In the genomic region with DNA sequence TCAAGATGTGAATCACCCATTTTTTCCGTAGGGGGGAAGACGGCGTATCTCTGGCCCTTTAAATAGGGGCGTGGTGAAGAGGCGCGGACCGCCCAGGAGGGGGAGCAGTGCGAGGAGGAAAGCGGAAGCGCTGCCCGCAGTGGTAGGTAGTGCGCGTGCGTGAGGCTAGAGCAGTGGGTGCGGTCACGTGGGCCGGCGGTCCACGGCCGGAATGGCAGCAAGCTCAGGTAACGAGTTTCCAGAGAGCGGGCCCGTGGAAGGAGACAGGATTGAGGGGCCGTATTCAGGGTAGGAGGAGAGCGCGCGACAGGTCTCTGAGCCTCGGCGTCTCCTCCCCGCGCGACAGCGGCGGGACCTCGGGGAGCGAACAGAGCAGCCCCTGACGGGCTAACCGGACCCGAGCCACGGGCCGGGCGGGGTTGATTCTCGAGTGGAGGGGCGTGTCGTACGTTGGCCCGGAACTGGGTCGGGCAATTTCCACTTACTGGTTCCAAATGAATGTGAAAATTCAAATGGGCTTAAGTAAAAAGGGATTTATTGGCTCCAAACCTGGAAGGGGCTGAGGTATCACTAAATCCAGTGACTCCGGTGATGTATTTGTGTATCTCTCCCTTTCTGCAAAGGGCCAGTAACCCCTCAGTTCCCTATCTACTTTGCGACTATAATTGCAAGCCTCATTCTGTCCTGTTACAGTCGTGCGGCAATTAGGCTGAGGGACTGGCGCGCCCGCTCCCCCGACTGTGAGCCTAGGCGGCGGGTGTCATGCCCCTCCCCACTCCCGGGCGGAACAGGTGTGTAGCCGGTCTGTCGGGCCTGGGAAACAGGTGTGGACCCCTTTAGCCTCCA, we compare ENCODE assay signal across 1 cellular context.
TF ChIP-seq lines count a peak whose summit lies in the region.

TSS of gene VPS8 (plus strand) at position 168 of the 846 bp plus-strand sequence. CDS start 12,467 bp downstream, outside the sequence.

TF ChIP-seq in HepG2, 621 proteins besides CTCF, POLR2A, EP300 and RAD21 (continued from another document and continues in another):
- TF ChIP-seq, protein P1, sequence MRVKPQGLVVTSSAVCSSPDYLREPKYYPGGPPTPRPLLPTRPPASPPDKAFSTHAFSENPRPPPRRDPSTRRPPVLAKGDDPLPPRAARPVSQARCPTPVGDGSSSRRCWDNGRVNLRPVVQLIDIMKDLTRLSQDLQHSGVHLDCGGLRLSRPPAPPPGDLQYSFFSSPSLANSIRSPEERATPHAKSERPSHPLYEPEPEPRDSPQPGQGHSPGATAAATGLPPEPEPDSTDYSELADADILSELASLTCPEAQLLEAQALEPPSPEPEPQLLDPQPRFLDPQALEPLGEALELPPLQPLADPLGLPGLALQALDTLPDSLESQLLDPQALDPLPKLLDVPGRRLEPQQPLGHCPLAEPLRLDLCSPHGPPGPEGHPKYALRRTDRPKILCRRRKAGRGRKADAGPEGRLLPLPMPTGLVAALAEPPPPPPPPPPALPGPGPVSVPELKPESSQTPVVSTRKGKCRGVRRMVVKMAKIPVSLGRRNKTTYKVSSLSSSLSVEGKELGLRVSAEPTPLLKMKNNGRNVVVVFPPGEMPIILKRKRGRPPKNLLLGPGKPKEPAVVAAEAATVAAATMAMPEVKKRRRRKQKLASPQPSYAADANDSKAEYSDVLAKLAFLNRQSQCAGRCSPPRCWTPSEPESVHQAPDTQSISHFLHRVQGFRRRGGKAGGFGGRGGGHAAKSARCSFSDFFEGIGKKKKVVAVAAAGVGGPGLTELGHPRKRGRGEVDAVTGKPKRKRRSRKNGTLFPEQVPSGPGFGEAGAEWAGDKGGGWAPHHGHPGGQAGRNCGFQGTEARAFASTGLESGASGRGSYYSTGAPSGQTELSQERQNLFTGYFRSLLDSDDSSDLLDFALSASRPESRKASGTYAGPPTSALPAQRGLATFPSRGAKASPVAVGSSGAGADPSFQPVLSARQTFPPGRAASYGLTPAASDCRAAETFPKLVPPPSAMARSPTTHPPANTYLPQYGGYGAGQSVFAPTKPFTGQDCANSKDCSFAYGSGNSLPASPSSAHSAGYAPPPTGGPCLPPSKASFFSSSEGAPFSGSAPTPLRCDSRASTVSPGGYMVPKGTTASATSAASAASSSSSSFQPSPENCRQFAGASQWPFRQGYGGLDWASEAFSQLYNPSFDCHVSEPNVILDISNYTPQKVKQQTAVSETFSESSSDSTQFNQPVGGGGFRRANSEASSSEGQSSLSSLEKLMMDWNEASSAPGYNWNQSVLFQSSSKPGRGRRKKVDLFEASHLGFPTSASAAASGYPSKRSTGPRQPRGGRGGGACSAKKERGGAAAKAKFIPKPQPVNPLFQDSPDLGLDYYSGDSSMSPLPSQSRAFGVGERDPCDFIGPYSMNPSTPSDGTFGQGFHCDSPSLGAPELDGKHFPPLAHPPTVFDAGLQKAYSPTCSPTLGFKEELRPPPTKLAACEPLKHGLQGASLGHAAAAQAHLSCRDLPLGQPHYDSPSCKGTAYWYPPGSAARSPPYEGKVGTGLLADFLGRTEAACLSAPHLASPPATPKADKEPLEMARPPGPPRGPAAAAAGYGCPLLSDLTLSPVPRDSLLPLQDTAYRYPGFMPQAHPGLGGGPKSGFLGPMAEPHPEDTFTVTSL (CRISPR knock-in tag; IDR thresholded peaks at IDR 0.05; ENCODE audit: borderline replicate concordance): no peak
- TF ChIP-seq TMF1 (CRISPR knock-in tag; IDR thresholded peaks at IDR 0.05; ENCODE audit: low read depth): 0 out of 2 replicates have a peak, but pooled peaks have one; percentile 33
- TF ChIP-seq ZNF574 (CRISPR knock-in tag; IDR thresholded peaks at IDR 0.05): peak; percentile 57; the same call in 1 of the 2 replicates
- TF ChIP-seq, protein P2, sequence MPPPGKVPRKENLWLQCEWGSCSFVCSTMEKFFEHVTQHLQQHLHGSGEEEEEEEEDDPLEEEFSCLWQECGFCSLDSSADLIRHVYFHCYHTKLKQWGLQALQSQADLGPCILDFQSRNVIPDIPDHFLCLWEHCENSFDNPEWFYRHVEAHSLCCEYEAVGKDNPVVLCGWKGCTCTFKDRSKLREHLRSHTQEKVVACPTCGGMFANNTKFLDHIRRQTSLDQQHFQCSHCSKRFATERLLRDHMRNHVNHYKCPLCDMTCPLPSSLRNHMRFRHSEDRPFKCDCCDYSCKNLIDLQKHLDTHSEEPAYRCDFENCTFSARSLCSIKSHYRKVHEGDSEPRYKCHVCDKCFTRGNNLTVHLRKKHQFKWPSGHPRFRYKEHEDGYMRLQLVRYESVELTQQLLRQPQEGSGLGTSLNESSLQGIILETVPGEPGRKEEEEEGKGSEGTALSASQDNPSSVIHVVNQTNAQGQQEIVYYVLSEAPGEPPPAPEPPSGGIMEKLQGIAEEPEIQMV (CRISPR knock-in tag; IDR thresholded peaks at IDR 0.05; ENCODE audit: low read depth): peak; percentile 86; the same call in 1 of the 2 replicates
- TF ChIP-seq ZNF510 (CRISPR knock-in tag; IDR thresholded peaks at IDR 0.05; ENCODE audit: low read depth): peak; percentile 84; the same call in 1 of the 2 replicates
- 0 out of 2 replicates have a peak, but pooled peaks have one; percentile 15 for TF ChIP-seq MIER3 (CRISPR knock-in tag; IDR thresholded peaks at IDR 0.05; ENCODE audit: borderline replicate concordance)
- TF ChIP-seq ZNF33B (CRISPR knock-in tag; IDR thresholded peaks at IDR 0.05): peak; percentile 51; the same call in 1 of the 2 replicates
- TF ChIP-seq XRCC5 (optimal IDR thresholded peaks at IDR 0.05; ENCODE audit: low read length): peak; percentile 53
- TF ChIP-seq ZNF430 (CRISPR knock-in tag; IDR thresholded peaks at IDR 0.05): peak; percentile 77; the same call in 1 of the 2 replicates
- peak; percentile 78 for TF ChIP-seq SALL1 (CRISPR knock-in tag; IDR thresholded peaks at IDR 0.05)
- TF ChIP-seq ATF7-NPFF (CRISPR knock-in tag; IDR thresholded peaks at IDR 0.05; ENCODE audit: low read depth): peak; percentile 59; the same call in 1 of the 2 replicates
- TF ChIP-seq ZSCAN9 (CRISPR knock-in tag; IDR thresholded peaks at IDR 0.05; ENCODE audit: borderline replicate concordance): 0 out of 2 replicates have a peak, but pooled peaks have one; percentile 45
- TF ChIP-seq, protein P3, sequence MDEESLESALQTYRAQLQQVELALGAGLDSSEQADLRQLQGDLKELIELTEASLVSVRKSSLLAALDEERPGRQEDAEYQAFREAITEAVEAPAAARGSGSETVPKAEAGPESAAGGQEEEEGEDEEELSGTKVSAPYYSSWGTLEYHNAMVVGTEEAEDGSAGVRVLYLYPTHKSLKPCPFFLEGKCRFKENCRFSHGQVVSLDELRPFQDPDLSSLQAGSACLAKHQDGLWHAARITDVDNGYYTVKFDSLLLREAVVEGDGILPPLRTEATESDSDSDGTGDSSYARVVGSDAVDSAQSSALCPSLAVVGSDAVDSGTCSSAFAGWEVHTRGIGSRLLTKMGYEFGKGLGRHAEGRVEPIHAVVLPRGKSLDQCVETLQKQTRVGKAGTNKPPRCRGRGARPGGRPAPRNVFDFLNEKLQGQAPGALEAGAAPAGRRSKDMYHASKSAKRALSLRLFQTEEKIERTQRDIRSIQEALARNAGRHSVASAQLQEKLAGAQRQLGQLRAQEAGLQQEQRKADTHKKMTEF (CRISPR knock-in tag; IDR thresholded peaks at IDR 0.05): peak; percentile 32; the same call in 1 of the 2 replicates
- TF ChIP-seq FOXK1 (CRISPR knock-in tag; IDR thresholded peaks at IDR 0.05; ENCODE audit: borderline replicate concordance, low read depth): peak; percentile 26; the same call in 1 of the 2 replicates
- TF ChIP-seq MYC (CRISPR knock-in tag; IDR thresholded peaks at IDR 0.05; ENCODE audit: borderline replicate concordance): peak; percentile 82
- TF ChIP-seq, protein P4, sequence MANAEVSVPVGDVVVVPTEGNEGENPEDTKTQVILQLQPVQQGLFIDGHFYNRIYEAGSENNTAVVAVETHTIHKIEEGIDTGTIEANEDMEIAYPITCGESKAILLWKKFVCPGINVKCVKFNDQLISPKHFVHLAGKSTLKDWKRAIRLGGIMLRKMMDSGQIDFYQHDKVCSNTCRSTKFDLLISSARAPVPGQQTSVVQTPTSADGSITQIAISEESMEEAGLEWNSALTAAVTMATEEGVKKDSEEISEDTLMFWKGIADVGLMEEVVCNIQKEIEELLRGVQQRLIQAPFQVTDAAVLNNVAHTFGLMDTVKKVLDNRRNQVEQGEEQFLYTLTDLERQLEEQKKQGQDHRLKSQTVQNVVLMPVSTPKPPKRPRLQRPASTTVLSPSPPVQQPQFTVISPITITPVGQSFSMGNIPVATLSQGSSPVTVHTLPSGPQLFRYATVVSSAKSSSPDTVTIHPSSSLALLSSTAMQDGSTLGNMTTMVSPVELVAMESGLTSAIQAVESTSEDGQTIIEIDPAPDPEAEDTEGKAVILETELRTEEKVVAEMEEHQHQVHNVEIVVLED (CRISPR knock-in tag; IDR thresholded peaks at IDR 0.05; ENCODE audit: borderline replicate concordance): peak; percentile 28; the same call in 1 of the 2 replicates
- 0 out of 2 replicates have a peak, but pooled peaks have one; percentile 13 for TF ChIP-seq RARA (CRISPR knock-in tag; IDR thresholded peaks at IDR 0.05)
- peak; percentile 45; the same call in 1 of the 2 replicates for TF ChIP-seq SIN3B (IDR thresholded peaks at IDR 0.05; ENCODE audit: low read length)
- TF ChIP-seq, protein P5, sequence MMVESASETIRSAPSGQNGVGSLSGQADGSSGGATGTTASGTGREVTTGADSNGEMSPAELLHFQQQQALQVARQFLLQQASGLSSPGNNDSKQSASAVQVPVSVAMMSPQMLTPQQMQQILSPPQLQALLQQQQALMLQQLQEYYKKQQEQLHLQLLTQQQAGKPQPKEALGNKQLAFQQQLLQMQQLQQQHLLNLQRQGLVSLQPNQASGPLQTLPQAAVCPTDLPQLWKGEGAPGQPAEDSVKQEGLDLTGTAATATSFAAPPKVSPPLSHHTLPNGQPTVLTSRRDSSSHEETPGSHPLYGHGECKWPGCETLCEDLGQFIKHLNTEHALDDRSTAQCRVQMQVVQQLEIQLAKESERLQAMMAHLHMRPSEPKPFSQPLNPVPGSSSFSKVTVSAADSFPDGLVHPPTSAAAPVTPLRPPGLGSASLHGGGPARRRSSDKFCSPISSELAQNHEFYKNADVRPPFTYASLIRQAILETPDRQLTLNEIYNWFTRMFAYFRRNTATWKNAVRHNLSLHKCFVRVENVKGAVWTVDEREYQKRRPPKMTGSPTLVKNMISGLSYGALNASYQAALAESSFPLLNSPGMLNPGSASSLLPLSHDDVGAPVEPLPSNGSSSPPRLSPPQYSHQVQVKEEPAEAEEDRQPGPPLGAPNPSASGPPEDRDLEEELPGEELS (CRISPR knock-in tag; IDR thresholded peaks at IDR 0.05): peak; percentile 32; the same call in 1 of the 2 replicates
- no peak for TF ChIP-seq PAX8 (CRISPR knock-in tag; IDR thresholded peaks at IDR 0.05; ENCODE audit: borderline replicate concordance)
- peak; percentile 54; the same call in 1 of the 2 replicates for TF ChIP-seq FOSL2 (CRISPR knock-in tag; IDR thresholded peaks at IDR 0.05)
- peak; percentile 77 for TF ChIP-seq ZNF501 (CRISPR knock-in tag; IDR thresholded peaks at IDR 0.05)
- peak; percentile 87 for TF ChIP-seq PHF8 (CRISPR knock-in tag; IDR thresholded peaks at IDR 0.05)
- TF ChIP-seq, protein P6, sequence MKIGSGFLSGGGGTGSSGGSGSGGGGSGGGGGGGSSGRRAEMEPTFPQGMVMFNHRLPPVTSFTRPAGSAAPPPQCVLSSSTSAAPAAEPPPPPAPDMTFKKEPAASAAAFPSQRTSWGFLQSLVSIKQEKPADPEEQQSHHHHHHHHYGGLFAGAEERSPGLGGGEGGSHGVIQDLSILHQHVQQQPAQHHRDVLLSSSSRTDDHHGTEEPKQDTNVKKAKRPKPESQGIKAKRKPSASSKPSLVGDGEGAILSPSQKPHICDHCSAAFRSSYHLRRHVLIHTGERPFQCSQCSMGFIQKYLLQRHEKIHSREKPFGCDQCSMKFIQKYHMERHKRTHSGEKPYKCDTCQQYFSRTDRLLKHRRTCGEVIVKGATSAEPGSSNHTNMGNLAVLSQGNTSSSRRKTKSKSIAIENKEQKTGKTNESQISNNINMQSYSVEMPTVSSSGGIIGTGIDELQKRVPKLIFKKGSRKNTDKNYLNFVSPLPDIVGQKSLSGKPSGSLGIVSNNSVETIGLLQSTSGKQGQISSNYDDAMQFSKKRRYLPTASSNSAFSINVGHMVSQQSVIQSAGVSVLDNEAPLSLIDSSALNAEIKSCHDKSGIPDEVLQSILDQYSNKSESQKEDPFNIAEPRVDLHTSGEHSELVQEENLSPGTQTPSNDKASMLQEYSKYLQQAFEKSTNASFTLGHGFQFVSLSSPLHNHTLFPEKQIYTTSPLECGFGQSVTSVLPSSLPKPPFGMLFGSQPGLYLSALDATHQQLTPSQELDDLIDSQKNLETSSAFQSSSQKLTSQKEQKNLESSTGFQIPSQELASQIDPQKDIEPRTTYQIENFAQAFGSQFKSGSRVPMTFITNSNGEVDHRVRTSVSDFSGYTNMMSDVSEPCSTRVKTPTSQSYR (CRISPR knock-in tag; IDR thresholded peaks at IDR 0.05; ENCODE audit: borderline replicate concordance): peak; percentile 22; the same call in 1 of the 2 replicates
- TF ChIP-seq ELF3 (CRISPR knock-in tag; IDR thresholded peaks at IDR 0.05): peak; percentile 78
- TF ChIP-seq SIN3A (IDR thresholded peaks at IDR 0.05; ENCODE audit: borderline replicate concordance, low read depth, low read length): 0 out of 2 replicates have a peak, but pooled peaks have one; percentile 69
- TF ChIP-seq ISL2 (CRISPR knock-in tag; IDR thresholded peaks at IDR 0.05): peak; percentile 34; the same call in 1 of the 2 replicates
- peak; percentile 62; the same call in 1 of the 2 replicates for TF ChIP-seq ZNF256 (CRISPR knock-in tag; conservative IDR thresholded peaks at IDR 0.05)
- TF ChIP-seq ELF4 (CRISPR knock-in tag; IDR thresholded peaks at IDR 0.05; ENCODE audit: borderline replicate concordance): no peak
- TF ChIP-seq NFIB (CRISPR knock-in tag; IDR thresholded peaks at IDR 0.05; ENCODE audit: borderline replicate concordance): no peak
- 0 out of 2 replicates have a peak, but pooled peaks have one; percentile 31 for TF ChIP-seq AHR (CRISPR knock-in tag; IDR thresholded peaks at IDR 0.05)
- TF ChIP-seq DMAP1 (CRISPR knock-in tag; IDR thresholded peaks at IDR 0.05): peak; percentile 45; the same call in 1 of the 2 replicates
- TF ChIP-seq ZNF792 (CRISPR knock-in tag; IDR thresholded peaks at IDR 0.05): 0 out of 2 replicates have a peak, but pooled peaks have one; percentile 25
- peak; percentile 63; the same call in 1 of the 2 replicates for TF ChIP-seq SALL2 (CRISPR knock-in tag; IDR thresholded peaks at IDR 0.05)
